ENCODE assay signal across 12 cellular contexts in the genomic region with DNA sequence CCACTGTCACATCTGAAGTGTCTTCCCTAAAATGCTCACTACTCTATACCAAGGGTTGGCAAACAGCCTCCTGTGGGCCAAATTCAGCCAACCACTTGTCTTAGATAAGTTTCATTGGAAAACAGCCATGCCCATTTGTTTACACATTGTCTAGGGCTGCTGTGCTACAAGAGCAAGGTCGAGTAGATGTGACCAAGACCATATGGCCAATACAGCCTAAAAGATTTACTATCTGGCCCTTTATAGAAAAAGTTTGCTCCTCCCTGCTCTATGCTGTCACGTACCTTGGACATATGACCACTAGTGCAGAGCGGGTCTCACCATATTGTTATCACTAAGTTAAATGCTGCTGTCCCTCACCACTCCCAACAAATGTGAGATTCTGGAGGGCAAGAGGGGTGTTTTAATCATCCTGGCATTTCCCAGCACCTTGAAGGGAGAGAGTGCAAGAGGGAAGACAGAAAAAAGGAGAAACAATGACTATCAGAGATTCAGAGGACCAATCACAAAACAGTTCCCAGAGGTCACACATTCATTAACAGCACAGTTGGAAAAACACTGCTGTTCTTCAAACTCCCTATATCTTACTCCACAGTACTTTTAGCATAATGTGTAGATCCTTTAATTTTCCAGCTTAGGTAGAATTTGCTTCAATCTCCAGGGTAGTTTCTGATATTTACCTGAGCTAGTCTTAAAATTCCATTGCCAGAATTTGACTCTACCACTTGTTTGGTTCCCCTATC. TPM values are rescaled to one million over a fixed set of nuclear protein-coding genes. Genes with fewer than 3 reads are reported as not detected.
A peak's percentile ranks its signal among the peaks of the same experiment; 100 is the strongest.
DNase-seq lines count a peak whose midpoint lies in the region; ATAC-seq, FAIRE-seq and TF ChIP-seq lines count a peak whose summit lies in the region.
"Had no signal": no experiment of that assay in that cellular context is flagged by ENCODE, and none has a peak within 500 bp of the region (broad histone marks: within the 10 kb centered on the region; RNA-seq: fewer than 3 reads in every experiment).

No MANE protein-coding gene starts in this region.

- ATAC-seq in lower lobe of right lung (peak; percentile 25 to 64), HG03442 (IDR thresholded peaks at IDR 0.05; ENCODE audit: unreplicated experiment) (no peak)

- POLR2A ChIA-PET in CD4-positive, alpha-beta memory T cell (lab: Charles Lee; ENCODE audit: partially characterized antibody) = no interaction called here

- no peak for FAIRE-seq in RCC 7860 (lab: Jason Lieb, UNC)

- DNase-seq in CD4-positive, alpha-beta memory T cell = no peak
- DNase-seq in M059J (ENCODE audit: low read depth) (peak; percentile 20), lower lobe of right lung (no peak), RCC 7860 (ENCODE audit: low spot score) (no peak), GF-D8 (lab: John Stamatoyannopoulos, UW) (no peak)
- DNase-seq in activated naive CD8-positive, alpha-beta T cell treated with anti-CD3 and anti-CD28 coated beads for 36 hours = no peak
- DNase-seq in activated naive CD4-positive, alpha-beta T cell treated with anti-CD3 and anti-CD28 coated beads, Interleukin-2, amount 50 U/mL, for 16 hours = no peak
- DNase-seq: NCI-H524 treated with DMSO at 0.1 percent for 48 hours, SHP77 had no signal

- H3K36me3 ChIP-seq in CD4-positive, alpha-beta memory T cell (ENCODE audit: insufficient read depth, low read length) = peaks cover 46% of the 10 kb centered on the region
- H3K36me3 ChIP-seq in lower lobe of right lung = peaks cover 96% of the 10 kb centered on the region

- no peaks in the 10 kb centered on the region for H3K27me3 ChIP-seq in CD4-positive, alpha-beta memory T cell (ENCODE audit: insufficient read depth, low read length)
- H3K27me3 ChIP-seq in lower lobe of right lung (ENCODE audit: low read depth) = no peaks in the 10 kb centered on the region
- H3K27me3 ChIP-seq: BLaER1 treated with 17β-estradiol and CSF1 and Interleukin-3, amounts not matched to agents 10 nM and 100 nM; hepatocyte had no signal

- H3K4me3 Mint-ChIP-seq in CD4-positive, alpha-beta memory T cell = no peak overlapping the region
- no peak overlapping the region for H3K4me3 Mint-ChIP-seq in activated naive CD8-positive, alpha-beta T cell treated with anti-CD3 and anti-CD28 coated beads for 36 hours

- no peaks in the 10 kb centered on the region for H3K9me3 ChIP-seq in CD4-positive, alpha-beta memory T cell (ENCODE audit: control insufficient read depth in 1 of 2, low read length in 2 of 2)
- no peaks in the 10 kb centered on the region for H3K9me3 ChIP-seq in lower lobe of right lung

- CTCF ChIA-PET in CD4-positive, alpha-beta memory T cell (lab: Charles Lee; ENCODE audit: partially characterized antibody) = interaction anchor here (0.6 to 1.5 kb wide), 2 partner anchors 9 to 109 kb away, joined by 3 to 5 read pairs; no protein-coding TSS in a partner anchor

- H3K4me1 ChIP-seq in CD4-positive, alpha-beta memory T cell (ENCODE audit: insufficient read depth, low read length) = no peaks in the 10 kb centered on the region
- H3K4me1 ChIP-seq in lower lobe of right lung = peaks cover 7% of the 10 kb centered on the region

- TF ChIP-seq CTCF in lower lobe of right lung (IDR thresholded peaks at IDR 0.05) = no peak

- H3K27me3 Mint-ChIP-seq in CD4-positive, alpha-beta memory T cell = no peaks in the 10 kb centered on the region
- no peaks in the 10 kb centered on the region for H3K27me3 Mint-ChIP-seq in activated naive CD8-positive, alpha-beta T cell treated with anti-CD3 and anti-CD28 coated beads for 36 hours

- H3K4me1 Mint-ChIP-seq in CD4-positive, alpha-beta memory T cell = peaks cover 11 to 19% (median 13%) of the 10 kb centered on the region in 4 donors
- H3K4me1 Mint-ChIP-seq in activated naive CD8-positive, alpha-beta T cell treated with anti-CD3 and anti-CD28 coated beads for 36 hours = peaks cover 6% of the 10 kb centered on the region

- H3K4me3 ChIP-seq in CD4-positive, alpha-beta memory T cell (ENCODE audit: low read length in 2 of 2) = no peak overlapping the region
- no peak overlapping the region for H3K4me3 ChIP-seq in lower lobe of right lung
- H3K4me3 ChIP-seq: BLaER1 treated with 17β-estradiol and CSF1 and Interleukin-3, amounts not matched to agents 10 nM and 100 nM; hepatocyte had no signal

- H3K27ac ChIP-seq in CD4-positive, alpha-beta memory T cell (ENCODE audit: low read depth, low read length) = no peak overlapping the region
- H3K27ac ChIP-seq in lower lobe of right lung = no peak overlapping the region
- H3K27ac ChIP-seq: BLaER1 treated with 17β-estradiol and CSF1 and Interleukin-3, amounts not matched to agents 10 nM and 100 nM; hepatocyte had no signal

- intact Hi-C loops in CD4-positive, alpha-beta memory T cell (cut with micrococcal nuclease) = no loop called here
- intact Hi-C loops in lower lobe of right lung (cut with DNase I) = no loop called here

- H3K9me3 Mint-ChIP-seq in CD4-positive, alpha-beta memory T cell = no peaks in the 10 kb centered on the region
- no peaks in the 10 kb centered on the region for H3K9me3 Mint-ChIP-seq in activated naive CD8-positive, alpha-beta T cell treated with anti-CD3 and anti-CD28 coated beads for 36 hours

- H3K27ac Mint-ChIP-seq in CD4-positive, alpha-beta memory T cell = peak overlapping the region in 4 of 7 donors; percentile 39 to 84 (median 46)
- peak overlapping the region; percentile 17 for H3K27ac Mint-ChIP-seq in activated naive CD8-positive, alpha-beta T cell treated with anti-CD3 and anti-CD28 coated beads for 36 hours

- H3K36me3 Mint-ChIP-seq in CD4-positive, alpha-beta memory T cell = peaks cover 13 to 44% of the 10 kb centered on the region in 2 donors
- H3K36me3 Mint-ChIP-seq in activated naive CD8-positive, alpha-beta T cell treated with anti-CD3 and anti-CD28 coated beads for 36 hours = peaks cover 32% of the 10 kb centered on the region

RNA-seq across cellular contexts. Expression of a gene that starts 13.2 kb away (rescaled TPM):
- total RNA-seq in CD4-positive, alpha-beta memory T cell = 10 to 100 TPM; 35.3 to 37.4 TPM
- polyA plus RNA-seq in CD4-positive, alpha-beta memory T cell = 10 to 100 TPM; 55.6 to 74.0 TPM
- total RNA-seq in M059J (2014; rRNA removed; shearing (Covaris generic)) = 112 and 121 TPM in 2 replicates
- total RNA-seq in activated naive CD8-positive, alpha-beta T cell treated with anti-CD3 and anti-CD28 coated beads for 36 hours = 100 to 1,000 TPM; 103 to 110 TPM
- 39.1 TPM for total RNA-seq in lower lobe of right lung

RNA-seq across cellular contexts. Expression of a gene that starts 17.2 kb away (rescaled TPM):
- total RNA-seq in CD4-positive, alpha-beta memory T cell = 10 to 100 TPM; 10.6 to 11.8 TPM
- 10 to 100 TPM; 15.6 to 17.9 TPM for polyA plus RNA-seq in CD4-positive, alpha-beta memory T cell
- 63.5 and 66.4 TPM in 2 replicates for total RNA-seq in M059J (2014; rRNA removed; shearing (Covaris generic))
- total RNA-seq in activated naive CD8-positive, alpha-beta T cell treated with anti-CD3 and anti-CD28 coated beads for 36 hours = 10 to 100 TPM; 30.8 to 31.1 TPM
- 40.1 TPM for total RNA-seq in lower lobe of right lung

RNA-seq across cellular contexts. Expression of a gene that starts 38.5 kb away (rescaled TPM):
- total RNA-seq in CD4-positive, alpha-beta memory T cell = 10 to 100 TPM; 27.3 to 30.0 TPM
- polyA plus RNA-seq in CD4-positive, alpha-beta memory T cell = 10 to 100 TPM; 22.7 to 33.6 TPM
- total RNA-seq in M059J (2014; rRNA removed; shearing (Covaris generic)) = 40.0 and 41.3 TPM in 2 replicates
- total RNA-seq in activated naive CD8-positive, alpha-beta T cell treated with anti-CD3 and anti-CD28 coated beads for 36 hours = 10 to 100 TPM; 22.7 to 26.9 TPM
- 28.4 TPM for total RNA-seq in lower lobe of right lung

RNA-seq across cellular contexts. Expression of a gene that starts 48.9 kb away (rescaled TPM):
- 1 to 10 TPM; 2.7 to 3.2 TPM for total RNA-seq in CD4-positive, alpha-beta memory T cell
- polyA plus RNA-seq in CD4-positive, alpha-beta memory T cell = 1 to 10 TPM in 1 of 2 donors, under 1 TPM in 1; 0.45 to 1.7 TPM
- total RNA-seq in M059J (2014; rRNA removed; shearing (Covaris generic)) = 0.99 and 3.7 TPM in 2 replicates
- 1 to 10 TPM in 1 of 2 experiments, under 1 TPM in 1; 0.82 to 1.1 TPM for total RNA-seq in activated naive CD8-positive, alpha-beta T cell treated with anti-CD3 and anti-CD28 coated beads for 36 hours
- 6.4 TPM for total RNA-seq in lower lobe of right lung
